ENCODE assay signal across 9 cellular contexts in genomic region chr10:28326516-28327493, GRCh38. TPM values are rescaled to one million over a fixed set of nuclear protein-coding genes. Genes with fewer than 3 reads are reported as not detected.
DNase-seq lines count a peak whose midpoint lies in the region; ATAC-seq, FAIRE-seq and TF ChIP-seq lines count a peak whose summit lies in the region.
"Had no signal": no experiment of that assay in that cellular context is flagged by ENCODE, and none has a peak within 500 bp of the region (broad histone marks: within the 10 kb centered on the region; RNA-seq: fewer than 3 reads in every experiment).

No MANE protein-coding gene starts in this region.

- in situ Hi-C loops in brain microvascular endothelial cell (cut with HindIII; ENCODE audit: low pct_ligation_motif_present, low sequenced_read_pairs) = no loop called here

- no peak for ATAC-seq in GM19351 (IDR thresholded peaks at IDR 0.05; ENCODE audit: unreplicated experiment)

- no peaks in the 10 kb centered on the region for H3K27me3 ChIP-seq in brain microvascular endothelial cell (replicated peaks)
- peaks cover 0 to 2% of the 10 kb centered on the region in 2 donors for H3K27me3 ChIP-seq in small intestine (ENCODE audit: control insufficient read depth in 2 of 2, insufficient read depth in 2 of 2, low read length in 2 of 2)

- H3K36me3 ChIP-seq in brain microvascular endothelial cell (replicated peaks) (no peaks in the 10 kb centered on the region), small intestine (ENCODE audit: control insufficient read depth in 2 of 2, insufficient read depth in 2 of 2, low read length in 2 of 2) (no peaks in the 10 kb centered on the region)

- H3K9me3 ChIP-seq in small intestine (ENCODE audit: control insufficient read depth, low read depth) = no peaks in the 10 kb centered on the region

- peak; percentile 25 for DNase-seq in HT1080 (ENCODE audit: low read depth)
- DNase-seq in brain microvascular endothelial cell = peak; percentile 67
- peak; percentile 66 for DNase-seq in islet precursor cell
- DNase-seq in small intestine = peak; percentile 4
- DNase-seq in NCI-H1105 (lab: John Stamatoyannopoulos, UW) = no peak
- no peak for DNase-seq in glomerular visceral epithelial cell (ENCODE audit: extremely low spot score)
- no peak for DNase-seq in LoVo (ENCODE audit: low spot score)
- DNase-seq: T-cell had no signal

- no peaks in the 10 kb centered on the region for H3K4me1 ChIP-seq in small intestine (ENCODE audit: control insufficient read depth in 2 of 2, insufficient read depth in 1 of 2, low read depth in 1 of 2, low read length in 1 of 2)

- WGBS in small intestine, 3 donors = 50 to 72% (median 66%) methylated on average over 10 of the region's 10 CpGs

- H3K4me3 ChIP-seq in brain microvascular endothelial cell (ENCODE audit: low read depth, low read length) = no peak overlapping the region
- no peak overlapping the region for H3K4me3 ChIP-seq in small intestine (ENCODE audit: low read depth in 1 of 2, low read length in 2 of 2)

- no peak for FAIRE-seq in small intestine (lab: Jason Lieb, UNC)

- H3K27ac ChIP-seq in brain microvascular endothelial cell (peak overlapping the region; percentile 62), small intestine (ENCODE audit: low read depth in 1 of 2, low read length in 1 of 2) (peak overlapping the region in 1 of 2 donors; percentile 42)

- TF ChIP-seq CTCF in brain microvascular endothelial cell (IDR thresholded peaks at IDR 0.05; ENCODE audit: low read depth, low read length, missing control alignments) = no peak

RNA-seq across cellular contexts. Expression of gene MPP7, which starts 23.9 kb away (rescaled TPM):
- 0.20 and 0.27 TPM in 2 replicates for total RNA-seq in HT1080 (2014; rRNA removed; shearing (Covaris generic))
- polyA plus RNA-seq in HT1080 (2015; cell fraction: cytosol; rRNA removed) = 0.55 and 0.92 TPM in 2 replicates
- 0.28 and 0.49 TPM in 2 replicates for polyA plus RNA-seq in HT1080 (2015; cell fraction: nucleus; rRNA removed)
- polyA plus RNA-seq in small intestine = 1 to 10 TPM; 4.3 to 6.7 (median 5.1) TPM

Comparison
In these comparisons a context has a peak if more than half of its experiments do, and no peak if none do; other contexts are left out.
1. DNase-seq: peak in HT1080 (single experiment), brain microvascular endothelial cell (single experiment), islet precursor cell (single experiment) and small intestine (single experiment); none in NCI-H1105 (single experiment), glomerular visceral epithelial cell (single experiment) and LoVo (single experiment).